6 cellular contexts compared by ENCODE assay signal in genomic region chr19:43595605-43595998, GRCh38. TPM values are rescaled to one million over a fixed set of nuclear protein-coding genes. Genes with fewer than 3 reads are reported as not detected.
DNase-seq lines count a peak whose midpoint lies in the region; TF ChIP-seq lines count a peak whose summit lies in the region.

No MANE protein-coding gene starts in this region.

- H3F3A ChIP-seq in GM23248 (ENCODE audit: insufficient read depth): peaks cover 4% of the 10 kb centered on the region; the same call in 1 of the 2 replicates

- H2AFZ ChIP-seq in GM23248: peak overlapping the region; percentile 80

- H3K27me3 ChIP-seq in GM23248 (replicated peaks; ENCODE audit: insufficient read depth) (no peaks in the 10 kb centered on the region), iPS-18a (ENCODE audit: control insufficient read depth, insufficient read depth, low read length) (no peaks in the 10 kb centered on the region), vagina (no peaks in the 10 kb centered on the region)

- whole genome bisulfite sequencing in GM23248 (ENCODE audit: low coverage in 1 of 2, low lambda C conversion rate in 2 of 2, missing lambda C conversion rate in 2 of 2), 2 experiments: 1% methylated on average over 18 of the region's 18 CpGs

- no peak for TF ChIP-seq POLR2A in vagina (IDR thresholded peaks at IDR 0.05)

- H3K4me1 ChIP-seq in GM23248 (ENCODE audit: insufficient read depth) (peaks cover 22% of the 10 kb centered on the region), iPS-18a (ENCODE audit: control insufficient read depth, low read depth, low read length) (peaks cover 4% of the 10 kb centered on the region), vagina (peaks cover 39% of the 10 kb centered on the region)

- DNase-seq in GM23248: no peak
- peak; percentile 36 for DNase-seq in T1000 (lab: John Stamatoyannopoulos, UW)
- no peak for DNase-seq in vagina (ENCODE audit: extremely low spot score in 2 of 2)
- DNase-seq in G401 (ENCODE audit: low spot score): no peak
- DNase-seq in NCI-H2171 treated with DMSO at 0.1 percent for 48 hours (lab: John Stamatoyannopoulos, UW): no peak

- H3K9me3 ChIP-seq in GM23248 (ENCODE audit: low read depth) (no peaks in the 10 kb centered on the region), iPS-18a (ENCODE audit: control insufficient read depth, low read depth, low read length) (no peaks in the 10 kb centered on the region), vagina (no peaks in the 10 kb centered on the region)

- H3K9ac ChIP-seq in GM23248: peak overlapping the region; percentile 86
- H3K9ac ChIP-seq in iPS-18a (ENCODE audit: low read length): peak overlapping the region; percentile 80

- H3K79me2 ChIP-seq in GM23248 (ENCODE audit: insufficient read depth): peaks cover 81% of the 10 kb centered on the region

- no peaks in the 10 kb centered on the region for H4K20me1 ChIP-seq in GM23248 (ENCODE audit: insufficient read depth)

- no peaks in the 10 kb centered on the region for H3K9me2 ChIP-seq in GM23248 (ENCODE audit: insufficient read depth)

- peak overlapping the region; percentile 85 for H3K4me2 ChIP-seq in GM23248 (ENCODE audit: unreplicated experiment)

- H3K4me3 ChIP-seq in GM23248 (peak overlapping the region; percentile 94), iPS-18a (ENCODE audit: low read length) (peak overlapping the region; percentile 86), vagina (peak overlapping the region; percentile 52 to 62)

- peak in 1 of 3 experiments; percentile 13 for TF ChIP-seq CTCF in vagina (IDR thresholded peaks at IDR 0.05)

- H3K36me3 ChIP-seq in GM23248 (ENCODE audit: low read depth) (no peaks in the 10 kb centered on the region; the same call in 1 of the 2 replicates), iPS-18a (ENCODE audit: control insufficient read depth, low read depth, low read length) (peaks cover 9% of the 10 kb centered on the region), vagina (peaks cover 0 to 38% of the 10 kb centered on the region in 2 donors)

- H3K27ac ChIP-seq in GM23248 (peak overlapping the region; percentile 79), iPS-18a (ENCODE audit: low read length) (no peak overlapping the region), vagina (peak overlapping the region; percentile 96)

- intact Hi-C loops in vagina (cut with DNase I): no loop called here

- in situ Hi-C loops in GM23248 (cut with MboI) (no loop called here), G401 (cut with HindIII; ENCODE audit: low sequenced_read_pairs) (no loop called here)

RNA-seq across cellular contexts. Expression of gene IRGQ, which starts 0.3 kb away (rescaled TPM):
- 19.9 and 25.5 TPM in 2 replicates for total RNA-seq in GM23248 (2014; rRNA removed; shearing (Covaris generic))
- polyA plus RNA-seq in GM23248 (2016; fragmentation: Nextera tagmentation; extraction: Ambion mirVana): 5.7 and 6.0 TPM in 2 replicates
- total RNA-seq in vagina: 11.0 TPM
- total RNA-seq in G401 (2014; rRNA removed; shearing (Covaris generic)): 43.1 and 63.5 TPM in 2 replicates

RNA-seq across cellular contexts. Expression of gene ZNF576, which starts 0.8 kb away (rescaled TPM):
- total RNA-seq in GM23248 (2014; rRNA removed; shearing (Covaris generic)): 11.7 and 14.4 TPM in 2 replicates
- 19.3 and 22.2 TPM in 2 replicates for polyA plus RNA-seq in GM23248 (2016; fragmentation: Nextera tagmentation; extraction: Ambion mirVana)
- 21.9 TPM for total RNA-seq in vagina
- total RNA-seq in G401 (2014; rRNA removed; shearing (Covaris generic)): 6.9 and 15.4 TPM in 2 replicates

RNA-seq across cellular contexts. Expression of gene SRRM5, which starts 16.3 kb away (rescaled TPM):
- total RNA-seq in GM23248 (2014; rRNA removed; shearing (Covaris generic)): not detected in 2 replicates
- not detected in 2 replicates for polyA plus RNA-seq in GM23248 (2016; fragmentation: Nextera tagmentation; extraction: Ambion mirVana)
- 0.98 TPM for total RNA-seq in vagina
- total RNA-seq in G401 (2014; rRNA removed; shearing (Covaris generic)): not detected in 2 replicates

RNA-seq across cellular contexts. Expression of gene PINLYP, which starts 20.0 kb away (rescaled TPM):
- 1.8 TPM in 1 of 2 replicates, not detected in the other for total RNA-seq in GM23248 (2014; rRNA removed; shearing (Covaris generic))
- 1.3 and 2.5 TPM in 2 replicates for polyA plus RNA-seq in GM23248 (2016; fragmentation: Nextera tagmentation; extraction: Ambion mirVana)
- total RNA-seq in vagina: 8.8 TPM
- 1.5 and 2.7 TPM in 2 replicates for total RNA-seq in G401 (2014; rRNA removed; shearing (Covaris generic))

RNA-seq across cellular contexts. Expression of gene XRCC1, which starts 20.3 kb away (rescaled TPM):
- 26.7 and 28.0 TPM in 2 replicates for total RNA-seq in GM23248 (2014; rRNA removed; shearing (Covaris generic))
- 26.7 and 32.4 TPM in 2 replicates for polyA plus RNA-seq in GM23248 (2016; fragmentation: Nextera tagmentation; extraction: Ambion mirVana)
- 20.9 TPM for total RNA-seq in vagina
- total RNA-seq in G401 (2014; rRNA removed; shearing (Covaris generic)): 64.5 and 77.2 TPM in 2 replicates
